Comparison of ENCODE assay signal across 9 cellular contexts in genomic region chr1:40709802-40710278, GRCh38. TPM values are rescaled to one million over a fixed set of nuclear protein-coding genes. Genes with fewer than 3 reads are reported as not detected.
DNase-seq lines count a peak whose midpoint lies in the region; ATAC-seq and TF ChIP-seq lines count a peak whose summit lies in the region.
"Had no signal": no experiment of that assay in that cellular context is flagged by ENCODE, and none has a peak within 500 bp of the region (broad histone marks: within the 10 kb centered on the region; RNA-seq: fewer than 3 reads in every experiment).

No MANE protein-coding gene starts in this region.

- no peak for TF ChIP-seq CTCF in 22Rv1 (IDR thresholded peaks at IDR 0.05)
- no peak for TF ChIP-seq CTCF in colonic mucosa (IDR thresholded peaks at IDR 0.05)

- H3K27ac Mint-ChIP-seq in naive B cell: peak overlapping the region in 4 of 6 donors; percentile 4 to 97 (median 94)

- H3K9me3 ChIP-seq in HUES64 (ENCODE audit: insufficient read depth, low read depth, low read length): no peaks in the 10 kb centered on the region
- H3K9me3 ChIP-seq in colonic mucosa: no peaks in the 10 kb centered on the region

- ATAC-seq in naive B cell (ENCODE audit: low read depth in 2 of 2) (no peak), GM21526 (IDR thresholded peaks at IDR 0.05; ENCODE audit: low FRiP score, unreplicated experiment) (no peak)

- H3K4me1 ChIP-seq in HUES64 (ENCODE audit: insufficient read depth, low read length) (peaks cover 43% of the 10 kb centered on the region), colonic mucosa (no peaks in the 10 kb centered on the region)

- DNase-seq in colonic mucosa (no peak), naive B cell (no peak), retina (no peak), KG1 (lab: John Stamatoyannopoulos, UW) (no peak), CD1c-positive myeloid dendritic cell (ENCODE audit: extremely low spot score) (no peak)

- H3K4me3 ChIP-seq in HUES64 (ENCODE audit: low read length): peak overlapping the region; percentile 71
- H3K4me3 ChIP-seq in colonic mucosa: peak overlapping the region; percentile 41

- intact Hi-C loops in colonic mucosa (cut with DNase I): no loop called here

- peaks cover 16% of the 10 kb centered on the region for H3K36me3 ChIP-seq in HUES64 (ENCODE audit: insufficient read depth, low read length)
- no peaks in the 10 kb centered on the region for H3K36me3 ChIP-seq in colonic mucosa

- H3K36me3 Mint-ChIP-seq in naive B cell: peaks cover 0 to 7% of the 10 kb centered on the region in 2 donors

- H3K27me3 ChIP-seq in HUES64 (ENCODE audit: insufficient read depth, low read length): no peaks in the 10 kb centered on the region
- H3K27me3 ChIP-seq in colonic mucosa: no peaks in the 10 kb centered on the region

- H3K9ac ChIP-seq in HUES64 (ENCODE audit: low read depth, low read length) (peak overlapping the region; percentile 93), colonic mucosa (ENCODE audit: low read depth in 2 of 2, low read length in 2 of 2) (peak overlapping the region in 1 of 2 donors; percentile 70)

- H3K27ac ChIP-seq in 22Rv1 (peak overlapping the region; percentile 99), HUES64 (ENCODE audit: low read depth, low read length) (peak overlapping the region; percentile 77), colonic mucosa (peak overlapping the region; percentile 83)
- H3K27ac ChIP-seq: VCaP had no signal

- H3K9me3 Mint-ChIP-seq in naive B cell: peaks cover 0 to 1% (median 0%) of the 10 kb centered on the region in 7 donors

- no peaks in the 10 kb centered on the region for H3K27me3 Mint-ChIP-seq in naive B cell

- peaks cover 47 to 73% (median 58%) of the 10 kb centered on the region in 3 donors for H3K4me1 Mint-ChIP-seq in naive B cell

- H3K4me3 Mint-ChIP-seq in naive B cell: peak overlapping the region; percentile 72 to 99 (median 96)

- 20% methylated on average over 3 of the region's 3 CpGs for WGBS in HUES64

RNA-seq across cellular contexts. Expression of gene NFYC, which starts 18.3 kb away (rescaled TPM):
- polyA plus RNA-seq in HUES64 (2013, experiment 1 of 2): 44.5 TPM
- polyA plus RNA-seq in HUES64 (2013, experiment 2 of 2): 43.1 TPM
- total RNA-seq in colonic mucosa: 10 to 100 TPM; 46.9 to 62.2 TPM
- polyA plus RNA-seq in naive B cell (ENCODE audit: low read depth in 6 of 6): 10 to 100 TPM; 60.3 to 95.4 (median 73.0) TPM

RNA-seq across cellular contexts. Expression of gene RIMS3, which starts 44.4 kb away (rescaled TPM):
- 7.3 TPM for polyA plus RNA-seq in HUES64 (2013, experiment 1 of 2)
- 11.2 TPM for polyA plus RNA-seq in HUES64 (2013, experiment 2 of 2)
- total RNA-seq in colonic mucosa: 1 to 10 TPM; 7.0 to 9.5 TPM
- 1 to 10 TPM in 5 of 6 donors, under 1 TPM in 1; 0.93 to 2.9 (median 1.8) TPM for polyA plus RNA-seq in naive B cell (ENCODE audit: low read depth in 6 of 6)
